Comparison of ENCODE assay signal across 15 cellular contexts in the genomic region with DNA sequence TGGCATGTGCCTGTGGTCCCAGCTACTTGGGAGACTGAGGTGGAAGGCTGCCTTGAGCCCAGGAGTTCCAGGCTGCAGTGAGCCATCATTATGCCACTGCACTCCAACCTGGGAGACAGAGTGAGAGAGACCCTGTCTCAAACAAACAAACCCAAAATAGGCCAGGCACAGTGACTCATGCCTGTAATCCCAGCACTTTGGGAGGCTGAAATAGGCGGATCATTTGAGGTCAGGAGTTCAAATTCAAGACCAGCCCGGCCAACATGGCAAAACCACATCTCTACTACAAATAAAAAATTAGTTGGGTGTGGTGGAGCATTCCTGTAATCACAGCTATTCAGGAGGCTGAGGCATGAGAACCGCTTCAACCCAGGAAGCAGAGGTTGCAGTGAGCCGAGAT. TPM values are rescaled to one million over a fixed set of nuclear protein-coding genes. Genes with fewer than 3 reads are reported as not detected.
DNase-seq lines count a peak whose midpoint lies in the region; ATAC-seq, FAIRE-seq and TF ChIP-seq lines count a peak whose summit lies in the region.
"Had no signal": no experiment of that assay in that cellular context is flagged by ENCODE, and none has a peak within 500 bp of the region (broad histone marks: within the 10 kb centered on the region; RNA-seq: fewer than 3 reads in every experiment).

No MANE protein-coding gene starts in this region.

- peaks cover 43% of the 10 kb centered on the region for H3K36me3 Mint-ChIP-seq in Calu3 (ENCODE audit: insufficient read depth, unreplicated experiment)

- H2AFZ ChIP-seq in K562 (ENCODE audit: low read depth, low read length): no peak overlapping the region

- H3K79me2 ChIP-seq in K562 (ENCODE audit: control insufficient read depth, insufficient read depth, low read length): no peaks in the 10 kb centered on the region

- peaks cover 30% of the 10 kb centered on the region; the same call in 1 of the 3 replicates for H3K36me3 ChIP-seq in K562 (ENCODE audit: control insufficient read depth, insufficient read depth, low read length)
- H3K36me3 ChIP-seq in liver (ENCODE audit: control insufficient read depth in 4 of 4, insufficient read depth in 3 of 4, low read depth in 1 of 4, low read length in 3 of 4): peaks cover under 1 to 17% (median 8%) of the 10 kb centered on the region in 4 donors

- H3K9me3 Mint-ChIP-seq in Calu3 (ENCODE audit: low read depth, unreplicated experiment): no peaks in the 10 kb centered on the region
- H3K9me3 Mint-ChIP-seq: activated naive CD8-positive, alpha-beta T cell treated with anti-CD3 and anti-CD28 coated beads, Interleukin-2, amount 50 U/mL, for 24 hours; CD4-positive, alpha-beta memory T cell; stimulated activated naive B cell treated with anti-CD40 and anti-IgM and Interleukin-4, amounts not matched to agents 10 μg/mL and 1 μg/mL and 100 μg/mL, for 72 hours had no signal

- no peak overlapping the region for H3K4me3 Mint-ChIP-seq in Calu3 (ENCODE audit: low read depth, unreplicated experiment)
- H3K4me3 Mint-ChIP-seq: activated naive CD8-positive, alpha-beta T cell treated with anti-CD3 and anti-CD28 coated beads, Interleukin-2, amount 50 U/mL, for 24 hours; CD4-positive, alpha-beta memory T cell; stimulated activated naive B cell treated with anti-CD40 and anti-IgM and Interleukin-4, amounts not matched to agents 10 μg/mL and 1 μg/mL and 100 μg/mL, for 72 hours had no signal

- TF ChIP-seq POLR2A in NB4 (IDR thresholded peaks at IDR 0.05; ENCODE audit: extremely low read depth, insufficient read length): no peak
- no peak for TF ChIP-seq POLR2A in K562 (conservative IDR thresholded peaks at IDR 0.05)

- DNase-seq in Calu3 (peak; percentile 55), NB4 (ENCODE audit: low read depth) (peak; percentile 53), K562 (ENCODE audit: extremely low read depth in 1 of 4, low spot score in 3 of 4) (peak in 1 of 4 experiments; percentile 58), GM03348 (ENCODE audit: low spot score) (no peak)
- no peak for DNase-seq in activated CD4-positive, alpha-beta T cell treated with anti-CD3 and anti-CD28 coated beads, Interleukin-2, amount 50 U/mL, for 48 hours
- DNase-seq: activated CD4-positive, CD25-positive, alpha-beta regulatory T cell; activated naive CD8-positive, alpha-beta T cell treated with anti-CD3 and anti-CD28 coated beads, Interleukin-2, amount 50 U/mL, for 24 hours; CD4-positive, alpha-beta memory T cell; NCI-H1417 treated with DMSO at 0.1 percent for 48 hours; NCI-H526 treated with DMSO at 0.1 percent for 48 hours; Right ventricle myocardium superior; stimulated activated naive B cell treated with anti-CD40 and anti-IgM and Interleukin-4, amounts not matched to agents 10 μg/mL and 1 μg/mL and 100 μg/mL, for 72 hours had no signal

- POLR2A ChIA-PET in K562 (lab: Yijun Ruan, JAX): interaction anchor here (2.0 kb wide), 1 partner anchor 10 kb away, joined by 6 read pairs; no protein-coding TSS in a partner anchor

- in situ Hi-C loops in K562 (cut with MboI): no loop called here

- H3K4me3 ChIP-seq in NB4 (ENCODE audit: low read depth, low read length) (no peak overlapping the region), K562 (no peak overlapping the region), liver (ENCODE audit: low read depth in 1 of 3, low read length in 3 of 3) (no peak overlapping the region)

- intact Hi-C loops in Calu3 (cut with micrococcal nuclease; ENCODE audit: unreplicated experiment): no loop called here
- intact Hi-C loops in K562 (cut with micrococcal nuclease): no loop called here

- peaks cover 9% of the 10 kb centered on the region for H3K4me1 Mint-ChIP-seq in Calu3 (ENCODE audit: low read depth, unreplicated experiment)

- H4K20me1 ChIP-seq in K562 (replicated peaks; ENCODE audit: control insufficient read depth, insufficient read depth, low read length): no peaks in the 10 kb centered on the region

- CTCF ChIA-PET in Calu3 (lab: Charles Lee) (no interaction called here), K562 (lab: Yijun Ruan, JAX; ENCODE audit: low intra/inter-chr PET ratio) (interaction anchor here (0.6 kb wide), 1 partner anchor 63 kb away, joined by 3 read pairs; no protein-coding TSS in a partner anchor)

- H3K9me3 ChIP-seq in K562 (replicated peaks; ENCODE audit: control insufficient read depth, insufficient read depth, low read depth, low read length) (no peaks in the 10 kb centered on the region), liver (ENCODE audit: control insufficient read depth in 4 of 4, low read length in 3 of 4) (no peaks in the 10 kb centered on the region)

- H3K4me1 ChIP-seq in K562 (replicated peaks in 1 of 2; ENCODE audit: control insufficient read depth in 2 of 2, insufficient read depth in 2 of 2, low read length in 2 of 2) (peaks cover 7 to 30% of the 10 kb centered on the region in 2 experiments; a peak in 4 of 5 replicates), liver (ENCODE audit: control insufficient read depth in 4 of 4, insufficient read depth in 4 of 4, low read length in 3 of 4) (peaks cover 0 to 2% (median 0%) of the 10 kb centered on the region in 4 donors)

- BruUV-seq in Calu3 (replicated peaks; lab: Mats Ljungman, UMichigan): no TSS peak
- BruUV-seq in K562 (replicated peaks; lab: Mats Ljungman, UMichigan): no TSS peak

- H3K27me3 Mint-ChIP-seq in Calu3 (ENCODE audit: unreplicated experiment): no peaks in the 10 kb centered on the region
- H3K27me3 Mint-ChIP-seq: activated naive CD8-positive, alpha-beta T cell treated with anti-CD3 and anti-CD28 coated beads, Interleukin-2, amount 50 U/mL, for 24 hours; CD4-positive, alpha-beta memory T cell; stimulated activated naive B cell treated with anti-CD40 and anti-IgM and Interleukin-4, amounts not matched to agents 10 μg/mL and 1 μg/mL and 100 μg/mL, for 72 hours had no signal

- TF ChIP-seq RAD21 in K562 (CRISPR knock-in tag; conservative IDR thresholded peaks at IDR 0.05 in 1 of 2, IDR thresholded peaks at IDR 0.05 in 1 of 2): no peak
- TF ChIP-seq RAD21 in liver (IDR thresholded peaks at IDR 0.05): no peak

- no peak overlapping the region for H3K4me2 ChIP-seq in K562 (ENCODE audit: insufficient read depth, low read length)

- ATAC-seq in K562 (peak; percentile 32), HG03045 (IDR thresholded peaks at IDR 0.05; ENCODE audit: unreplicated experiment) (no peak), HG03565 (IDR thresholded peaks at IDR 0.05; ENCODE audit: unreplicated experiment) (no peak)
- ATAC-seq: activated naive CD8-positive, alpha-beta T cell treated with anti-CD3 and anti-CD28 coated beads, Interleukin-2, amount 50 U/mL, for 24 hours; stimulated activated naive B cell treated with anti-CD40 and anti-IgM and Interleukin-4, amounts not matched to agents 10 μg/mL and 1 μg/mL and 100 μg/mL, for 72 hours had no signal

- no peak for TF ChIP-seq CTCF in Calu3 (IDR thresholded peaks at IDR 0.05; ENCODE audit: unreplicated experiment)
- TF ChIP-seq CTCF in NB4 (IDR thresholded peaks at IDR 0.05; ENCODE audit: low read depth, low read length): no peak
- TF ChIP-seq CTCF in K562 (IDR thresholded peaks at IDR 0.05 in 2 of 3, conservative IDR thresholded peaks at IDR 0.05 in 1 of 3; ENCODE audit: insufficient read depth in 2 of 3, low read depth in 1 of 3, low read length in 3 of 3): no peak
- TF ChIP-seq CTCF in liver (IDR thresholded peaks at IDR 0.05; ENCODE audit: low read depth, low read length, missing input control): no peak

- no peak for TF ChIP-seq EP300 in K562 (IDR thresholded peaks at IDR 0.05; ENCODE audit: low read length)

- H3K27ac ChIP-seq in K562 (ENCODE audit: extremely low read depth, low read depth, low read length) (peak overlapping the region; percentile 59; the same call in 2 of the 3 replicates), liver (ENCODE audit: low read depth in 1 of 2, low read length in 2 of 2) (no peak overlapping the region)

- H3K9ac ChIP-seq in K562 (ENCODE audit: insufficient read depth in 1 of 2, low read depth in 2 of 2, low read length in 2 of 2) (peak overlapping the region in 1 of 2 experiments; percentile 76; a peak in 1 of 4 replicates), liver (ENCODE audit: low read depth in 1 of 2, low read length in 2 of 2) (no peak overlapping the region)

- no peaks in the 10 kb centered on the region for H3K9me1 ChIP-seq in K562 (ENCODE audit: control insufficient read depth, insufficient read depth, low read length)

- FAIRE-seq in K562 (lab: Jason Lieb, UNC): peak; percentile 79

- no peak overlapping the region for H3K27ac Mint-ChIP-seq in Calu3 (ENCODE audit: unreplicated experiment)
- H3K27ac Mint-ChIP-seq: activated naive CD8-positive, alpha-beta T cell treated with anti-CD3 and anti-CD28 coated beads, Interleukin-2, amount 50 U/mL, for 24 hours; CD4-positive, alpha-beta memory T cell; stimulated activated naive B cell treated with anti-CD40 and anti-IgM and Interleukin-4, amounts not matched to agents 10 μg/mL and 1 μg/mL and 100 μg/mL, for 72 hours had no signal

- WGBS in K562 (ENCODE audit: insufficient coverage, low coverage, missing lambda C conversion rate): 14% methylated on average over 4 of the region's 4 CpGs
- WGBS in liver: 65% methylated on average over 4 of the region's 4 CpGs

- H3K27me3 ChIP-seq in K562 (ENCODE audit: control insufficient read depth in 2 of 2, insufficient read depth in 2 of 2, low read length in 2 of 2) (no peaks in the 10 kb centered on the region), liver (ENCODE audit: control insufficient read depth in 4 of 4, insufficient read depth in 4 of 4, low read length in 3 of 4) (no peaks in the 10 kb centered on the region)

RNA-seq across cellular contexts. Expression of gene STX10, which starts 7.0 kb away (rescaled TPM):
- total RNA-seq in Calu3 (2022) (52.3 and 52.7 TPM in 2 replicates), K562 (2014; rRNA removed) (57.8 and 59.2 TPM in 2 replicates), K562 (2014; rRNA removed; fragmentation: Illumina TruSeq; extraction: Trizol) (12.6 and 19.0 TPM in 2 replicates), K562 (2015; rRNA removed; fragmentation: Illumina TruSeq; extraction: Trizol) (31.0 and 33.9 TPM in 2 replicates), K562 (2021) (39.6 and 41.6 TPM in 2 replicates), liver (10 to 100 TPM; 15.7 to 23.3 TPM)
- 25.6 and 67.7 TPM in 2 replicates for total RNA-seq in K562 (2011; cell fraction: chromatin; rRNA removed; ENCODE audit: low replicate concordance)
- total RNA-seq in K562 (2011; cell fraction: nucleolus; rRNA removed): 56.9 and 60.3 TPM in 2 replicates
- 42.4 and 42.7 TPM in 2 replicates for total RNA-seq in K562 (2011; cell fraction: nucleoplasm; rRNA removed)
- polyA plus RNA-seq in K562 (2011; rRNA removed) (46.6 and 77.4 TPM in 2 replicates), K562 (2014; fragmentation: Illumina TruSeq; extraction: Trizol) (30.3 and 35.2 TPM in 2 replicates), K562 (2014; fragmentation: Nextera tagmentation; extraction: Ambion mirVana) (1 to 10 TPM in 1 of 2 experiments, under 1 TPM in 1; 0.51 to 1.7 TPM), K562 (2014; rRNA removed) (66.3 and 78.0 TPM in 2 replicates), liver (10 to 100 TPM; 19.2 to 32.7 TPM)
- polyA plus RNA-seq in K562 (2011; cell fraction: cytosol; rRNA removed): 62.2 and 72.6 TPM in 2 replicates
- polyA plus RNA-seq in K562 (2011; cell fraction: nucleus; rRNA removed): 159 and 172 TPM in 2 replicates
- 46.6 and 75.7 TPM in 2 replicates for polyA plus RNA-seq in K562 (2012)
- polyA minus RNA-seq in K562 (2011; rRNA and poly(A)+ RNA removed): 12.8 and 14.0 TPM in 2 replicates
- 14.0 and 15.9 TPM in 2 replicates for polyA minus RNA-seq in K562 (2011; cell fraction: cytosol; rRNA and poly(A)+ RNA removed)
- polyA minus RNA-seq in K562 (2011; cell fraction: nucleus; rRNA and poly(A)+ RNA removed): 10.5 and 19.3 TPM in 2 replicates

RNA-seq across cellular contexts. Expression of gene IER2, which starts 7.1 kb away (rescaled TPM):
- 96.3 and 108 TPM in 2 replicates for total RNA-seq in Calu3 (2022)
- 67.1 and 140 TPM in 2 replicates for total RNA-seq in K562 (2011; cell fraction: chromatin; rRNA removed; ENCODE audit: low replicate concordance)
- total RNA-seq in K562 (2011; cell fraction: nucleolus; rRNA removed): 139 and 159 TPM in 2 replicates
- 90.2 and 96.9 TPM in 2 replicates for total RNA-seq in K562 (2011; cell fraction: nucleoplasm; rRNA removed)
- total RNA-seq in K562 (2014; rRNA removed): 84.5 and 134 TPM in 2 replicates
- total RNA-seq in K562 (2014; rRNA removed; fragmentation: Illumina TruSeq; extraction: Trizol): 23.6 and 24.4 TPM in 2 replicates
- 14.8 and 17.4 TPM in 2 replicates for total RNA-seq in K562 (2015; rRNA removed; fragmentation: Illumina TruSeq; extraction: Trizol)
- 205 and 214 TPM in 2 replicates for total RNA-seq in K562 (2021)
- 23.7 and 32.9 TPM in 2 replicates for polyA plus RNA-seq in K562 (2011; rRNA removed)
- polyA plus RNA-seq in K562 (2011; cell fraction: cytosol; rRNA removed): 37.6 and 91.2 TPM in 2 replicates
- polyA plus RNA-seq in K562 (2011; cell fraction: nucleus; rRNA removed): 112 and 193 TPM in 2 replicates
- 158 and 169 TPM in 2 replicates for polyA plus RNA-seq in K562 (2012)
- 35.5 and 67.9 TPM in 2 replicates for polyA plus RNA-seq in K562 (2014; fragmentation: Illumina TruSeq; extraction: Trizol)
- polyA plus RNA-seq in K562 (2014; fragmentation: Nextera tagmentation; extraction: Ambion mirVana): 1 to 10 TPM; 4.5 to 5.1 TPM
- 127 and 140 TPM in 2 replicates for polyA plus RNA-seq in K562 (2014; rRNA removed)
- polyA minus RNA-seq in K562 (2011; rRNA and poly(A)+ RNA removed): 8.8 and 9.1 TPM in 2 replicates
- 38.4 and 48.8 TPM in 2 replicates for polyA minus RNA-seq in K562 (2011; cell fraction: cytosol; rRNA and poly(A)+ RNA removed)
- 39.2 and 41.5 TPM in 2 replicates for polyA minus RNA-seq in K562 (2011; cell fraction: nucleus; rRNA and poly(A)+ RNA removed)
- total RNA-seq in liver: 10 to 100 TPM; 11.4 to 20.3 TPM
- polyA plus RNA-seq in liver: 10 to 100 TPM; 23.6 to 38.9 TPM

RNA-seq across cellular contexts. Expression of gene NACC1, which starts 25.1 kb away (rescaled TPM):
- 80.9 and 83.1 TPM in 2 replicates for total RNA-seq in Calu3 (2022)
- 31.6 and 133 TPM in 2 replicates for total RNA-seq in K562 (2011; cell fraction: chromatin; rRNA removed; ENCODE audit: low replicate concordance)
- 77.5 and 89.6 TPM in 2 replicates for total RNA-seq in K562 (2011; cell fraction: nucleolus; rRNA removed)
- 35.3 and 45.1 TPM in 2 replicates for total RNA-seq in K562 (2011; cell fraction: nucleoplasm; rRNA removed)
- 62.4 and 85.7 TPM in 2 replicates for total RNA-seq in K562 (2014; rRNA removed)
- 9.1 and 9.5 TPM in 2 replicates for total RNA-seq in K562 (2014; rRNA removed; fragmentation: Illumina TruSeq; extraction: Trizol)
- total RNA-seq in K562 (2015; rRNA removed; fragmentation: Illumina TruSeq; extraction: Trizol): 40.2 and 46.8 TPM in 2 replicates
- total RNA-seq in K562 (2021): 93.0 and 96.6 TPM in 2 replicates
- polyA plus RNA-seq in K562 (2011; rRNA removed): 25.8 and 49.0 TPM in 2 replicates
- 59.4 and 222 TPM in 2 replicates for polyA plus RNA-seq in K562 (2011; cell fraction: cytosol; rRNA removed)
- 52.2 and 123 TPM in 2 replicates for polyA plus RNA-seq in K562 (2011; cell fraction: nucleus; rRNA removed)
- 35.2 and 37.0 TPM in 2 replicates for polyA plus RNA-seq in K562 (2012)
- 23.2 and 90.7 TPM in 2 replicates for polyA plus RNA-seq in K562 (2014; fragmentation: Illumina TruSeq; extraction: Trizol)
- under 1 TPM; 0.04 to 0.17 TPM for polyA plus RNA-seq in K562 (2014; fragmentation: Nextera tagmentation; extraction: Ambion mirVana)
- polyA plus RNA-seq in K562 (2014; rRNA removed): 46.1 and 68.1 TPM in 2 replicates
- polyA minus RNA-seq in K562 (2011; rRNA and poly(A)+ RNA removed): 17.9 and 39.8 TPM in 2 replicates
- polyA minus RNA-seq in K562 (2011; cell fraction: cytosol; rRNA and poly(A)+ RNA removed): 67.5 and 79.0 TPM in 2 replicates
- 16.6 and 18.0 TPM in 2 replicates for polyA minus RNA-seq in K562 (2011; cell fraction: nucleus; rRNA and poly(A)+ RNA removed)
- 10 to 100 TPM; 16.7 to 18.7 TPM for total RNA-seq in liver
- 10 to 100 TPM in 1 of 2 donors, under 1 TPM in 1; 0.86 to 24.7 TPM for polyA plus RNA-seq in liver

RNA-seq across cellular contexts. Expression of gene TRMT1, which starts 26.6 kb away (rescaled TPM):
- total RNA-seq in Calu3 (2022) (36.5 and 40.2 TPM in 2 replicates), K562 (2014; rRNA removed) (89.1 and 113 TPM in 2 replicates), K562 (2014; rRNA removed; fragmentation: Illumina TruSeq; extraction: Trizol) (25.8 and 42.9 TPM in 2 replicates), K562 (2015; rRNA removed; fragmentation: Illumina TruSeq; extraction: Trizol) (54.3 and 60.2 TPM in 2 replicates), K562 (2021) (118 TPM in 2 replicates), liver (10 to 100 TPM in 1 of 2 donors, 1 to 10 TPM in 1; 8.3 to 15.6 TPM)
- total RNA-seq in K562 (2011; cell fraction: chromatin; rRNA removed; ENCODE audit: low replicate concordance): 73.3 and 179 TPM in 2 replicates
- 168 and 175 TPM in 2 replicates for total RNA-seq in K562 (2011; cell fraction: nucleolus; rRNA removed)
- total RNA-seq in K562 (2011; cell fraction: nucleoplasm; rRNA removed): 79.0 and 80.0 TPM in 2 replicates
- polyA plus RNA-seq in K562 (2011; rRNA removed) (44.1 and 53.3 TPM in 2 replicates), K562 (2014; fragmentation: Illumina TruSeq; extraction: Trizol) (84.8 and 96.2 TPM in 2 replicates), K562 (2014; fragmentation: Nextera tagmentation; extraction: Ambion mirVana) (10 to 100 TPM in 1 of 2 experiments, 1 to 10 TPM in 1; 5.8 to 10.9 TPM), K562 (2014; rRNA removed) (155 and 158 TPM in 2 replicates), liver (10 to 100 TPM in 1 of 2 donors, 1 to 10 TPM in 1; 9.8 to 13.7 TPM)
- polyA plus RNA-seq in K562 (2011; cell fraction: cytosol; rRNA removed): 39.2 and 80.0 TPM in 2 replicates
- 282 and 531 TPM in 2 replicates for polyA plus RNA-seq in K562 (2011; cell fraction: nucleus; rRNA removed)
- 59.6 and 77.8 TPM in 2 replicates for polyA plus RNA-seq in K562 (2012)
- 23.7 and 27.9 TPM in 2 replicates for polyA minus RNA-seq in K562 (2011; rRNA and poly(A)+ RNA removed)
- 49.3 and 51.7 TPM in 2 replicates for polyA minus RNA-seq in K562 (2011; cell fraction: cytosol; rRNA and poly(A)+ RNA removed)
- 50.5 and 77.3 TPM in 2 replicates for polyA minus RNA-seq in K562 (2011; cell fraction: nucleus; rRNA and poly(A)+ RNA removed)

RNA-seq across cellular contexts. Expression of gene LYL1, which starts 40.5 kb away (rescaled TPM):
- total RNA-seq in Calu3 (2022): 0.32 TPM in 1 of 2 replicates, not detected in the other
- 54.5 and 112 TPM in 2 replicates for total RNA-seq in K562 (2011; cell fraction: chromatin; rRNA removed; ENCODE audit: low replicate concordance)
- total RNA-seq in K562 (2011; cell fraction: nucleolus; rRNA removed): 105 and 123 TPM in 2 replicates
- 74.6 and 89.7 TPM in 2 replicates for total RNA-seq in K562 (2011; cell fraction: nucleoplasm; rRNA removed)
- total RNA-seq in K562 (2014; rRNA removed): 266 and 312 TPM in 2 replicates
- 13.2 and 17.7 TPM in 2 replicates for total RNA-seq in K562 (2014; rRNA removed; fragmentation: Illumina TruSeq; extraction: Trizol)
- total RNA-seq in K562 (2015; rRNA removed; fragmentation: Illumina TruSeq; extraction: Trizol): 89.9 and 108 TPM in 2 replicates
- 216 and 218 TPM in 2 replicates for total RNA-seq in K562 (2021)
- polyA plus RNA-seq in K562 (2011; rRNA removed): 34.0 and 47.0 TPM in 2 replicates
- polyA plus RNA-seq in K562 (2011; cell fraction: cytosol; rRNA removed): 73.1 and 246 TPM in 2 replicates
- 76.6 and 132 TPM in 2 replicates for polyA plus RNA-seq in K562 (2011; cell fraction: nucleus; rRNA removed)
- 144 and 229 TPM in 2 replicates for polyA plus RNA-seq in K562 (2012)
- 17.8 and 71.5 TPM in 2 replicates for polyA plus RNA-seq in K562 (2014; fragmentation: Illumina TruSeq; extraction: Trizol)
- 1 to 10 TPM; 1.3 to 1.6 TPM for polyA plus RNA-seq in K562 (2014; fragmentation: Nextera tagmentation; extraction: Ambion mirVana)
- 165 and 175 TPM in 2 replicates for polyA plus RNA-seq in K562 (2014; rRNA removed)
- 12.7 and 14.2 TPM in 2 replicates for polyA minus RNA-seq in K562 (2011; rRNA and poly(A)+ RNA removed)
- polyA minus RNA-seq in K562 (2011; cell fraction: cytosol; rRNA and poly(A)+ RNA removed): 46.0 and 79.3 TPM in 2 replicates
- polyA minus RNA-seq in K562 (2011; cell fraction: nucleus; rRNA and poly(A)+ RNA removed): 37.4 and 52.3 TPM in 2 replicates
- 10 to 100 TPM in 1 of 2 donors, 1 to 10 TPM in 1; 2.0 to 69.7 TPM for total RNA-seq in liver
- 1 to 10 TPM in 1 of 2 donors, under 1 TPM in 1; 0.35 to 2.6 TPM for polyA plus RNA-seq in liver

Comparison
In these comparisons a context has a peak if more than half of its experiments do, and no peak if none do; other contexts are left out.
1. DNase-seq: peak in Calu3 (single experiment) and NB4 (single experiment); none in activated CD4-positive, alpha-beta T cell treated with anti-CD3 and anti-CD28 coated beads, Interleukin-2, amount 50 U/mL, for 48 hours (0 of 2) and GM03348 (single experiment).